16 cellular contexts compared by ENCODE assay signal in genomic region chr1:203276408-203276807, GRCh38. TPM values are rescaled to one million over a fixed set of nuclear protein-coding genes. Genes with fewer than 3 reads are reported as not detected.
DNase-seq lines count a peak whose midpoint lies in the region; ATAC-seq and TF ChIP-seq lines count a peak whose summit lies in the region.
"Had no signal": no experiment of that assay in that cellular context is flagged by ENCODE, and none has a peak within 500 bp of the region (broad histone marks: within the 10 kb centered on the region; RNA-seq: fewer than 3 reads in every experiment).

No MANE protein-coding gene starts in this region.

- H3K4me1 Mint-ChIP-seq in activated CD4-positive, alpha-beta T cell treated with anti-CD3 and anti-CD28 coated beads, Interleukin-2, amount 10 ng/mL, durations not matched to agents 24 days and 14 days, result peaks cover 66% of the 10 kb centered on the region
- H3K4me1 Mint-ChIP-seq in activated naive CD8-positive, alpha-beta T cell treated with anti-CD3 and anti-CD28 coated beads, Interleukin-2, amount 10 ng/mL, durations not matched to agents 7 days and 5 days, result peaks cover 51% of the 10 kb centered on the region
- H3K4me1 Mint-ChIP-seq in naive B cell, result peaks cover 59 to 88% (median 65%) of the 10 kb centered on the region in 3 donors
- peaks cover 22 to 24% of the 10 kb centered on the region in 2 donors for H3K4me1 Mint-ChIP-seq in effector memory CD8-positive, alpha-beta T cell (ENCODE audit: low read depth in 2 of 2)

- peak overlapping the region; percentile 58 for H3K27ac Mint-ChIP-seq in activated CD4-positive, alpha-beta T cell treated with anti-CD3 and anti-CD28 coated beads, Interleukin-2, amount 10 ng/mL, durations not matched to agents 24 days and 14 days
- H3K27ac Mint-ChIP-seq in activated naive CD8-positive, alpha-beta T cell treated with anti-CD3 and anti-CD28 coated beads, Interleukin-2, amount 10 ng/mL, durations not matched to agents 7 days and 5 days, result peak overlapping the region; percentile 33
- peak overlapping the region in 4 of 6 donors; percentile 4 to 86 (median 58) for H3K27ac Mint-ChIP-seq in naive B cell
- peak overlapping the region in 1 of 2 donors; percentile 87 for H3K27ac Mint-ChIP-seq in effector memory CD8-positive, alpha-beta T cell

- no peaks in the 10 kb centered on the region for H3K36me3 ChIP-seq in testis (ENCODE audit: low read depth, missing control alignments)
- H3K36me3 ChIP-seq: thoracic aorta had no signal

- H3K36me3 Mint-ChIP-seq in activated CD4-positive, alpha-beta T cell treated with anti-CD3 and anti-CD28 coated beads, Interleukin-2, amount 10 ng/mL, durations not matched to agents 24 days and 14 days (ENCODE audit: low read depth), result no peaks in the 10 kb centered on the region
- H3K36me3 Mint-ChIP-seq in activated naive CD8-positive, alpha-beta T cell treated with anti-CD3 and anti-CD28 coated beads, Interleukin-2, amount 10 ng/mL, durations not matched to agents 7 days and 5 days, result no peaks in the 10 kb centered on the region
- no peaks in the 10 kb centered on the region for H3K36me3 Mint-ChIP-seq in naive B cell
- no peaks in the 10 kb centered on the region for H3K36me3 Mint-ChIP-seq in effector memory CD8-positive, alpha-beta T cell (ENCODE audit: insufficient read depth)

- no peaks in the 10 kb centered on the region for H3K9me3 Mint-ChIP-seq in activated CD4-positive, alpha-beta T cell treated with anti-CD3 and anti-CD28 coated beads, Interleukin-2, amount 10 ng/mL, durations not matched to agents 24 days and 14 days
- H3K9me3 Mint-ChIP-seq in activated naive CD8-positive, alpha-beta T cell treated with anti-CD3 and anti-CD28 coated beads, Interleukin-2, amount 10 ng/mL, durations not matched to agents 7 days and 5 days, result no peaks in the 10 kb centered on the region
- no peaks in the 10 kb centered on the region for H3K9me3 Mint-ChIP-seq in naive B cell
- no peaks in the 10 kb centered on the region for H3K9me3 Mint-ChIP-seq in effector memory CD8-positive, alpha-beta T cell

- intact Hi-C loops in activated CD4-positive, alpha-beta T cell treated with anti-CD3 and anti-CD28 coated beads, Interleukin-2, amount 10 ng/mL, durations not matched to agents 24 days and 14 days (cut with micrococcal nuclease), result loop anchor here (10.0 kb wide), 1 partner anchor 488 kb away; the partner anchor contains the start of gene LAX1
- intact Hi-C loops in testis (cut with DNase I; ENCODE audit: low total_unique reads), result loop anchor here (10.0 kb wide), 1 partner anchor 208 kb away; no protein-coding TSS in a partner anchor

- no peaks in the 10 kb centered on the region for H3K27me3 Mint-ChIP-seq in activated CD4-positive, alpha-beta T cell treated with anti-CD3 and anti-CD28 coated beads, Interleukin-2, amount 10 ng/mL, durations not matched to agents 24 days and 14 days
- no peaks in the 10 kb centered on the region for H3K27me3 Mint-ChIP-seq in activated naive CD8-positive, alpha-beta T cell treated with anti-CD3 and anti-CD28 coated beads, Interleukin-2, amount 10 ng/mL, durations not matched to agents 7 days and 5 days
- H3K27me3 Mint-ChIP-seq in naive B cell, result no peaks in the 10 kb centered on the region
- no peaks in the 10 kb centered on the region for H3K27me3 Mint-ChIP-seq in effector memory CD8-positive, alpha-beta T cell

- ATAC-seq in activated naive CD8-positive, alpha-beta T cell treated with anti-CD3 and anti-CD28 coated beads, Interleukin-2, amount 10 ng/mL, durations not matched to agents 7 days and 5 days (ENCODE audit: low read depth), result no peak
- ATAC-seq in naive B cell (ENCODE audit: low read depth in 2 of 2), result no peak
- ATAC-seq in effector memory CD8-positive, alpha-beta T cell (replicated peaks), result no peak

- no peak for TF ChIP-seq POLR2A in testis (IDR thresholded peaks at IDR 0.05)

- WGBS in testis, 2 donors, result 60 to 100% methylated on average over 4 to 5 of the region's 5 CpGs

- H3K9me3 ChIP-seq in testis, result no peaks in the 10 kb centered on the region
- H3K9me3 ChIP-seq: thoracic aorta had no signal

- H3K4me3 Mint-ChIP-seq in activated CD4-positive, alpha-beta T cell treated with anti-CD3 and anti-CD28 coated beads, Interleukin-2, amount 10 ng/mL, durations not matched to agents 24 days and 14 days, result no peak overlapping the region
- no peak overlapping the region for H3K4me3 Mint-ChIP-seq in activated naive CD8-positive, alpha-beta T cell treated with anti-CD3 and anti-CD28 coated beads, Interleukin-2, amount 10 ng/mL, durations not matched to agents 7 days and 5 days
- peak overlapping the region in 2 of 8 donors; percentile 2 to 61 for H3K4me3 Mint-ChIP-seq in naive B cell
- no peak overlapping the region for H3K4me3 Mint-ChIP-seq in effector memory CD8-positive, alpha-beta T cell

- no peaks in the 10 kb centered on the region for H3K27me3 ChIP-seq in testis

- peaks cover 48% of the 10 kb centered on the region for H3K4me1 ChIP-seq in testis

- peak; percentile 55 for DNase-seq in activated CD4-positive, alpha-beta T cell treated with anti-CD3 and anti-CD28 coated beads, Interleukin-2, amount 10 ng/mL, durations not matched to agents 24 days and 14 days
- DNase-seq in activated CD4-positive, alpha-beta T cell treated with anti-CD3 and anti-CD28 coated beads, Interleukin-2, amount 50 U/mL, for 48 hours, result no peak
- no peak for DNase-seq in activated naive CD8-positive, alpha-beta T cell treated with anti-CD3 and anti-CD28 coated beads, Interleukin-2, amount 10 ng/mL, durations not matched to agents 7 days and 5 days
- DNase-seq in naive B cell (no peak), testis (no peak), NCI-H524 treated with DMSO at 0.1 percent for 48 hours (lab: John Stamatoyannopoulos, UW) (no peak)
- DNase-seq in effector memory CD8-positive, alpha-beta T cell, result no peak
- DNase-seq in stimulated activated CD4-positive, alpha-beta T cell treated with anti-CD3 and anti-CD28 coated beads, Interleukin-1b, Interleukin-23, amount 100 ng/mL, for 48 hours, result no peak
- DNase-seq: GDM1, MM.1S, NCI-H2081, NCI-H526 treated with DMSO at 0.1 percent for 48 hours had no signal

- TF ChIP-seq CTCF in testis (IDR thresholded peaks at IDR 0.05), result no peak

- H3K27ac ChIP-seq in testis, result peak overlapping the region; percentile 56 to 83

- POLR2A ChIA-PET in activated naive CD8-positive, alpha-beta T cell treated with anti-CD3 and anti-CD28 coated beads, Interleukin-2, amount 10 ng/mL, durations not matched to agents 7 days and 5 days (lab: Charles Lee), result interaction anchor here (1.2 to 8.1 kb wide), 7 partner anchors 8 to 60 kb away, joined by 3 to 145 read pairs (median 11); partner anchors contain the start of gene BTG2

- no peak overlapping the region for H3K4me3 ChIP-seq in testis
- H3K4me3 ChIP-seq: thoracic aorta had no signal

RNA-seq across cellular contexts. Expression of gene BTG2, which starts 28.9 kb away (rescaled TPM):
- 106 and 108 TPM in 2 replicates for total RNA-seq in activated CD4-positive, alpha-beta T cell treated with anti-CD3 and anti-CD28 coated beads, Interleukin-2, amount 10 ng/mL, durations not matched to agents 24 days and 14 days
- total RNA-seq in activated naive CD8-positive, alpha-beta T cell treated with anti-CD3 and anti-CD28 coated beads, Interleukin-2, amount 10 ng/mL, durations not matched to agents 7 days and 5 days, result 10 to 100 TPM; 90.3 to 99.8 TPM
- polyA plus RNA-seq in naive B cell (ENCODE audit: low read depth in 6 of 6) (100 to 1,000 TPM; 315 to 687 (median 417) TPM), testis (ENCODE audit: insufficient read depth, low read depth, low replicate concordance) (25.4 TPM)
- total RNA-seq in testis, result 10 to 100 TPM; 14.5 to 23.8 TPM

RNA-seq across cellular contexts. Expression of gene CHIT1, which starts 46.9 kb away (rescaled TPM):
- 0.21 and 0.70 TPM in 2 replicates for total RNA-seq in activated CD4-positive, alpha-beta T cell treated with anti-CD3 and anti-CD28 coated beads, Interleukin-2, amount 10 ng/mL, durations not matched to agents 24 days and 14 days
- total RNA-seq in activated naive CD8-positive, alpha-beta T cell treated with anti-CD3 and anti-CD28 coated beads, Interleukin-2, amount 10 ng/mL, durations not matched to agents 7 days and 5 days, result 1 to 10 TPM in 1 of 2 experiments, under 1 TPM in 1; 0.67 to 1.0 TPM
- polyA plus RNA-seq in naive B cell (ENCODE audit: low read depth in 6 of 6), result 1 to 10 TPM in 1 of 6 donors, under 1 TPM in 3, not detected in 2; 0.43 to 1.1 (median 0.59) TPM
- under 1 TPM; 0.08 to 0.62 TPM for total RNA-seq in testis
- polyA plus RNA-seq in testis (ENCODE audit: insufficient read depth, low read depth, low replicate concordance), result 9.9 TPM
- total RNA-seq: A172, dermis microvascular lymphatic vessel endothelial cell, lung microvascular endothelial cell had no signal
